In the genomic region with DNA sequence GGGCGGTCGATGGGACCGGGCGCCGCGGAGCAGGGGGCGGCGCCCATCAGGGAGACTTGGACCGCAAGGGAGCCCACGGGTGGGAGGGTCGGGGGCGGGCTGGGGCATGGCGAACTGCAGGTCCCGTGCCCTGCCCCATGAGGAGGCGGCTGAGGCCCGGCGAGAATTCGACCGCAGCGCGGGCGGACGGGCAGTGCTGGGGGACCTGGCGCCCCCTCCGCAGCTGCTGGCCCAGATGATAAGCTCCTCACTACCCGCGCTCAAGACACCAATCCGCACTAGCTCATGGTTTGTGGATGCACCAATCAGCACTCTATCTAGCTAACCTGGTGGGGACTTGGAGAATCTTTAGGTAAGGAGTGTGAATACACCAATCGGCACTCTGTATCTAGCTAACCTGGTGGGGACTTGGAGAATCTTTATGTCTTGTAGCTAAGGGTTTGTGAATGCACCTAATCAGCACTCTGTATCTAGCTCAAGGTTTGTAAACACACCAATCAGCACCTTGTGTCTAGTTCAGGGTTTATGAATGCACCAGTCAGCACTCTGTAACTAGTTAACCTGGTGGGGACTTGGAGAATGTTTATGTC, we compare ENCODE assay signal across 15 cellular contexts. TPM values are rescaled to one million over a fixed set of nuclear protein-coding genes. Genes with fewer than 3 reads are reported as not detected.
DNase-seq lines count a peak whose midpoint lies in the region; ATAC-seq, FAIRE-seq and TF ChIP-seq lines count a peak whose summit lies in the region.
"Had no signal": no experiment of that assay in that cellular context is flagged by ENCODE, and none has a peak within 500 bp of the region (broad histone marks: within the 10 kb centered on the region; RNA-seq: fewer than 3 reads in every experiment).

No MANE protein-coding gene starts in this region.

- DNase-seq in CD8-positive, alpha-beta memory T cell: peak in 1 of 5 donors; percentile 9
- DNase-seq in T-helper 17 cell (peak in 1 of 3 donors; percentile 15), immature natural killer cell (no peak), D721Med (ENCODE audit: insufficient read length, low spot score) (no peak), NOMO-1 treated with dmso at 0.1 percent for 144 hours (lab: John Stamatoyannopoulos, UW; ENCODE audit: unreplicated experiment) (no peak)
- DNase-seq: adrenal gland, GDM1, left lung, NCI-H1417, stomach had no signal

- H3K27ac Mint-ChIP-seq in CD8-positive, alpha-beta memory T cell: peak overlapping the region in 6 of 8 donors; percentile 25 to 93 (median 51)
- H3K27ac Mint-ChIP-seq in T-helper 17 cell (no peak overlapping the region), immature natural killer cell (peak overlapping the region; percentile 43 to 85 (median 61))

- H3K27me3 Mint-ChIP-seq in CD8-positive, alpha-beta memory T cell: peaks cover 6 to 9% of the 10 kb centered on the region in 2 donors
- H3K27me3 Mint-ChIP-seq in T-helper 17 cell: no peaks in the 10 kb centered on the region
- peaks cover 17 to 30% (median 24%) of the 10 kb centered on the region in 3 donors for H3K27me3 Mint-ChIP-seq in immature natural killer cell (ENCODE audit: low read depth in 3 of 3)

- H3K4me1 ChIP-seq in BLaER1 treated with 17β-estradiol and CSF1 and Interleukin-3, amounts not matched to agents 10 nM and 100 nM: peaks cover 0 to 19% (median 9%) of the 10 kb centered on the region in 10 experiments; a peak in 14 of 20 replicates
- peaks cover 34% of the 10 kb centered on the region for H3K4me1 ChIP-seq in CD8-positive, alpha-beta memory T cell (ENCODE audit: insufficient read depth, low read length)
- H3K4me1 ChIP-seq: adrenal gland had no signal

- peak overlapping the region in 7 of 10 experiments; percentile 13 to 67 (median 51); a peak in 11 of 20 replicates for H3K4me3 ChIP-seq in BLaER1 treated with 17β-estradiol and CSF1 and Interleukin-3, amounts not matched to agents 10 nM and 100 nM
- peak overlapping the region; percentile 25 for H3K4me3 ChIP-seq in CD8-positive, alpha-beta memory T cell (ENCODE audit: low read length)
- H3K4me3 ChIP-seq: adrenal gland, hepatocyte, left lung had no signal

- H3K27me3 ChIP-seq in BLaER1 treated with 17β-estradiol and CSF1 and Interleukin-3, amounts not matched to agents 10 nM and 100 nM: no peaks in the 10 kb centered on the region
- H3K27me3 ChIP-seq in CD8-positive, alpha-beta memory T cell (ENCODE audit: insufficient read depth, low read length, poor library complexity, severe bottlenecking): no peaks in the 10 kb centered on the region
- H3K27me3 ChIP-seq: adrenal gland, hepatocyte had no signal

- H3K36me3 Mint-ChIP-seq in CD8-positive, alpha-beta memory T cell: peaks cover 0 to 5% (median 2%) of the 10 kb centered on the region in 3 donors
- H3K36me3 Mint-ChIP-seq in T-helper 17 cell (ENCODE audit: low read depth): peaks cover 2% of the 10 kb centered on the region
- H3K36me3 Mint-ChIP-seq in immature natural killer cell: peaks cover 0 to 4% (median 0%) of the 10 kb centered on the region in 3 donors

- H3K27ac ChIP-seq in BLaER1 treated with 17β-estradiol and CSF1 and Interleukin-3, amounts not matched to agents 10 nM and 100 nM: peak overlapping the region in 6 of 11 experiments; percentile 47 to 67 (median 48); a peak in 8 of 22 replicates
- no peak overlapping the region for H3K27ac ChIP-seq in CD8-positive, alpha-beta memory T cell (ENCODE audit: low read depth, low read length)
- H3K27ac ChIP-seq: adrenal gland, esophagus muscularis mucosa, hepatocyte, left lung, stomach had no signal

- no peak for ATAC-seq in T-helper 17 cell
- ATAC-seq in GM21619 (IDR thresholded peaks at IDR 0.05; ENCODE audit: unreplicated experiment): no peak
- no peak for ATAC-seq in HG03342 (IDR thresholded peaks at IDR 0.05; ENCODE audit: unreplicated experiment)
- ATAC-seq: left lung had no signal

- H4K20me1 ChIP-seq in BLaER1 treated with 17β-estradiol and CSF1 and Interleukin-3, amounts not matched to agents 10 nM and 100 nM: no peaks in the 10 kb centered on the region

- H3K4me3 Mint-ChIP-seq in CD8-positive, alpha-beta memory T cell: peak overlapping the region; percentile 24 to 85 (median 78)
- H3K4me3 Mint-ChIP-seq in T-helper 17 cell (peak overlapping the region; percentile 68), immature natural killer cell (peak overlapping the region; percentile 60 to 90 (median 84))

- H3K9me3 Mint-ChIP-seq in CD8-positive, alpha-beta memory T cell: peaks cover 0 to 12% (median 6%) of the 10 kb centered on the region in 5 donors
- H3K9me3 Mint-ChIP-seq in immature natural killer cell: peaks cover 0 to 10% (median 3%) of the 10 kb centered on the region in 6 donors

- no peaks in the 10 kb centered on the region for H3K36me3 ChIP-seq in BLaER1 treated with 17β-estradiol and CSF1 and Interleukin-3, amounts not matched to agents 10 nM and 100 nM
- H3K36me3 ChIP-seq in CD8-positive, alpha-beta memory T cell (ENCODE audit: insufficient read depth, low read length): no peaks in the 10 kb centered on the region
- H3K36me3 ChIP-seq: adrenal gland, esophagus muscularis mucosa, left lung, stomach had no signal

- peaks cover 15 to 35% (median 25%) of the 10 kb centered on the region in 11 experiments for H3K9me3 ChIP-seq in BLaER1 treated with 17β-estradiol and CSF1 and Interleukin-3, amounts not matched to agents 10 nM and 100 nM (replicated peaks in 1 of 11)
- peaks cover 8% of the 10 kb centered on the region for H3K9me3 ChIP-seq in CD8-positive, alpha-beta memory T cell (ENCODE audit: low read length)
- no peaks in the 10 kb centered on the region for H3K9me3 ChIP-seq in T-helper 17 cell (ENCODE audit: control insufficient read depth, low read length, poor library complexity, severe bottlenecking)
- H3K9me3 ChIP-seq: adrenal gland, esophagus muscularis mucosa had no signal

- peak overlapping the region in 2 of 11 experiments; percentile 49 to 57; a peak in 1 of 22 replicates for H3K4me2 ChIP-seq in BLaER1 treated with 17β-estradiol and CSF1 and Interleukin-3, amounts not matched to agents 10 nM and 100 nM
- H3K4me2 ChIP-seq: hepatocyte had no signal

- CTCF ChIA-PET in CD8-positive, alpha-beta memory T cell (lab: Charles Lee): interaction anchor here (0.9 to 3.6 kb wide), 7 partner anchors 11 to 131 kb away, joined by 3 to 27 read pairs (median 8); no protein-coding TSS in a partner anchor

- no peak overlapping the region for H3K9ac ChIP-seq in BLaER1 treated with 17β-estradiol and CSF1 and Interleukin-3, amounts not matched to agents 10 nM and 100 nM

- TF ChIP-seq CTCF in D721Med (IDR thresholded peaks at IDR 0.05; ENCODE audit: insufficient read depth, missing control alignments): no peak

- no peak for FAIRE-seq in D721Med (lab: Jason Lieb, UNC)

- H3K4me1 Mint-ChIP-seq in CD8-positive, alpha-beta memory T cell: peaks cover 35 to 47% (median 38%) of the 10 kb centered on the region in 3 donors
- H3K4me1 Mint-ChIP-seq in T-helper 17 cell (peaks cover 8% of the 10 kb centered on the region), immature natural killer cell (peaks cover 47 to 48% of the 10 kb centered on the region in 2 donors)

- POLR2A ChIA-PET in CD8-positive, alpha-beta memory T cell (lab: Charles Lee): interaction anchor here (0.6 to 2.4 kb wide), 6 partner anchors 10 to 1071 kb away, joined by 3 to 32 read pairs (median 8); a partner anchor contains a TSS

RNA-seq across cellular contexts. Expression of a gene that starts 38.5 kb away (rescaled TPM):
- total RNA-seq in CD8-positive, alpha-beta memory T cell: 10 to 100 TPM; 67.7 to 69.2 TPM
- polyA plus RNA-seq in CD8-positive, alpha-beta memory T cell: 61.6 TPM
- total RNA-seq in T-helper 17 cell: 10 to 100 TPM; 21.9 to 22.0 TPM
- polyA plus RNA-seq in immature natural killer cell: 10 to 100 TPM; 30.2 to 51.1 (median 43.0) TPM
